25 cellular contexts compared by ENCODE assay signal in genomic region chr4:2084316-2084715, GRCh38. TPM values are rescaled to one million over a fixed set of nuclear protein-coding genes. Genes with fewer than 3 reads are reported as not detected.
DNase-seq lines count a peak whose midpoint lies in the region; ATAC-seq and TF ChIP-seq lines count a peak whose summit lies in the region.
"Had no signal": no experiment of that assay in that cellular context is flagged by ENCODE, and none has a peak within 500 bp of the region (broad histone marks: within the 10 kb centered on the region; RNA-seq: fewer than 3 reads in every experiment).

No MANE protein-coding gene starts in this region.

- in situ Hi-C loops in ACHN (cut with HindIII; ENCODE audit: low pct_ligation_motif_present, low pct_unique_long_range_greater_than_20kb, low sequenced_read_pairs), result no loop called here

- H3K9me3 ChIP-seq in DND-41 (ENCODE audit: insufficient read depth, low read length, severe bottlenecking), result no peaks in the 10 kb centered on the region
- no peaks in the 10 kb centered on the region for H3K9me3 ChIP-seq in RWPE2 (ENCODE audit: severe bottlenecking)
- peaks cover 0 to 13% (median 6%) of the 10 kb centered on the region in 8 donors for H3K9me3 ChIP-seq in spleen
- H3K9me3 ChIP-seq in CD8-positive, alpha-beta memory T cell (ENCODE audit: low read length), result no peaks in the 10 kb centered on the region
- H3K9me3 ChIP-seq: SK-N-SH, thoracic aorta had no signal

- no peaks in the 10 kb centered on the region for H3K9me3 Mint-ChIP-seq in GM23338
- peaks cover 0 to 6% (median 2%) of the 10 kb centered on the region in 5 donors for H3K9me3 Mint-ChIP-seq in CD8-positive, alpha-beta memory T cell
- H3K9me3 Mint-ChIP-seq: activated CD4-positive, alpha-beta T cell treated with anti-CD3 and anti-CD28 coated beads, Interleukin-2, amount 10 ng/mL, durations not matched to agents 24 days and 14 days; activated naive CD8-positive, alpha-beta T cell treated with anti-CD3 and anti-CD28 coated beads, Interleukin-2, amount 10 ng/mL, durations not matched to agents 7 days and 5 days; central memory CD8-positive, alpha-beta T cell had no signal

- no peak overlapping the region for H3K9ac ChIP-seq in DND-41 (ENCODE audit: low read depth, low read length)
- H3K9ac ChIP-seq: SK-N-SH had no signal

- H3K4me1 ChIP-seq in DND-41 (ENCODE audit: insufficient read depth, low read length) (no peaks in the 10 kb centered on the region), RWPE2 (ENCODE audit: insufficient read depth, poor library complexity, severe bottlenecking) (no peaks in the 10 kb centered on the region), spleen (no peaks in the 10 kb centered on the region), GM23338 (ENCODE audit: insufficient read depth) (no peaks in the 10 kb centered on the region)
- H3K4me1 ChIP-seq in CD8-positive, alpha-beta memory T cell (ENCODE audit: insufficient read depth, low read length), result no peaks in the 10 kb centered on the region

- peak; percentile 1 for DNase-seq in DND-41
- peak; percentile 48 for DNase-seq in RWPE2 (ENCODE audit: low spot score)
- peak; percentile 44 for DNase-seq in left lobe of liver (ENCODE audit: low spot score)
- peak; percentile 60 for DNase-seq in spleen
- no peak for DNase-seq in GM23338 (ENCODE audit: low spot score)
- DNase-seq in NOMO-1 treated with dmso at 0.1 percent for 144 hours (lab: John Stamatoyannopoulos, UW; ENCODE audit: unreplicated experiment), result no peak
- no peak for DNase-seq in CD8-positive, alpha-beta memory T cell
- DNase-seq in ACHN, result no peak
- DNase-seq: activated CD4-positive, alpha-beta T cell treated with anti-CD3 and anti-CD28 coated beads, Interleukin-2, amount 10 ng/mL, durations not matched to agents 24 days and 14 days; activated effector memory CD4-positive, alpha-beta T cell treated with anti-CD3 and anti-CD28 coated beads, Interleukin-2, amount 50 U/mL, for 16 hours; activated naive CD8-positive, alpha-beta T cell treated with anti-CD3 and anti-CD28 coated beads, Interleukin-2, amount 10 ng/mL, durations not matched to agents 7 days and 5 days; GOT3; KBM-7; NCI-H1694; NCI-H69; nucleus accumbens; RPMI8226; SK-N-SH; stimulated activated CD4-positive, alpha-beta T cell treated with anti-CD3 and anti-CD28 coated beads, Interleukin-4, amount 100 ng/mL, for 1 hour; stimulated activated naive B cell treated with anti-CD40 and anti-IgM and Interleukin-4, amounts not matched to agents 10 μg/mL and 1 μg/mL and 100 μg/mL, for 72 hours; T-helper 17 cell had no signal

- TF ChIP-seq POLR2A in spleen (IDR thresholded peaks at IDR 0.05), result no peak

- TF ChIP-seq CTCF in DND-41 (IDR thresholded peaks at IDR 0.05; ENCODE audit: borderline replicate concordance, extremely low read depth, low read length, poor library complexity, severe bottlenecking), result no peak
- TF ChIP-seq CTCF in RWPE2 (IDR thresholded peaks at IDR 0.05; ENCODE audit: poor library complexity, severe bottlenecking), result no peak
- no peak for TF ChIP-seq CTCF in spleen (IDR thresholded peaks at IDR 0.05 in 8 of 11, conservative IDR thresholded peaks at IDR 0.05 in 3 of 11)
- no peak for TF ChIP-seq CTCF in GM23338 (conservative IDR thresholded peaks at IDR 0.05; ENCODE audit: low read depth in 2 of 2)

- H3K4me3 ChIP-seq in DND-41 (ENCODE audit: low read depth in 1 of 2, low read length in 2 of 2) (no peak overlapping the region), RWPE2 (ENCODE audit: severe bottlenecking) (no peak overlapping the region), spleen (no peak overlapping the region), GM23338 (no peak overlapping the region)
- no peak overlapping the region for H3K4me3 ChIP-seq in CD8-positive, alpha-beta memory T cell (ENCODE audit: low read length)
- H3K4me3 ChIP-seq: thoracic aorta had no signal

- no peaks in the 10 kb centered on the region for H3K79me2 ChIP-seq in DND-41 (ENCODE audit: insufficient read depth, low read length)
- no peaks in the 10 kb centered on the region for H3K79me2 ChIP-seq in GM23338 (replicated peaks; ENCODE audit: insufficient read depth)

- 79 to 90% (median 89%) methylated on average over 11 to 13 of the region's 13 CpGs for WGBS in spleen, 5 donors

- no peaks in the 10 kb centered on the region; the same call in 2 of the 3 replicates for H3K4me1 Mint-ChIP-seq in GM23338
- H3K4me1 Mint-ChIP-seq in CD8-positive, alpha-beta memory T cell, result no peaks in the 10 kb centered on the region
- H3K4me1 Mint-ChIP-seq: activated CD4-positive, alpha-beta T cell treated with anti-CD3 and anti-CD28 coated beads, Interleukin-2, amount 10 ng/mL, durations not matched to agents 24 days and 14 days; activated naive CD8-positive, alpha-beta T cell treated with anti-CD3 and anti-CD28 coated beads, Interleukin-2, amount 10 ng/mL, durations not matched to agents 7 days and 5 days; central memory CD8-positive, alpha-beta T cell; memory B cell; stimulated activated naive B cell treated with anti-CD40 and anti-IgM and Interleukin-4, amounts not matched to agents 10 μg/mL and 1 μg/mL and 100 μg/mL, for 72 hours; T-helper 17 cell had no signal

- no peak overlapping the region for H3K4me3 Mint-ChIP-seq in GM23338
- H3K4me3 Mint-ChIP-seq in CD8-positive, alpha-beta memory T cell, result no peak overlapping the region
- H3K4me3 Mint-ChIP-seq: activated CD4-positive, alpha-beta T cell treated with anti-CD3 and anti-CD28 coated beads, Interleukin-2, amount 10 ng/mL, durations not matched to agents 24 days and 14 days; activated naive CD8-positive, alpha-beta T cell treated with anti-CD3 and anti-CD28 coated beads, Interleukin-2, amount 10 ng/mL, durations not matched to agents 7 days and 5 days; central memory CD8-positive, alpha-beta T cell; memory B cell; stimulated activated naive B cell treated with anti-CD40 and anti-IgM and Interleukin-4, amounts not matched to agents 10 μg/mL and 1 μg/mL and 100 μg/mL, for 72 hours; T-helper 17 cell had no signal

- H4K20me1 ChIP-seq in DND-41 (ENCODE audit: insufficient read depth, low read length) (peaks cover 3% of the 10 kb centered on the region; the same call in 1 of the 2 replicates), GM23338 (replicated peaks; ENCODE audit: insufficient read depth) (no peaks in the 10 kb centered on the region)

- H3K27me3 Mint-ChIP-seq in GM23338 (ENCODE audit: insufficient read depth, low read depth, poor library complexity), result peaks cover 8% of the 10 kb centered on the region
- H3K27me3 Mint-ChIP-seq in CD8-positive, alpha-beta memory T cell, result peaks cover 6 to 9% of the 10 kb centered on the region in 2 donors
- H3K27me3 Mint-ChIP-seq: central memory CD8-positive, alpha-beta T cell; T-helper 17 cell had no signal

- H3F3A ChIP-seq in GM23338 (replicated peaks; ENCODE audit: low read depth), result no peaks in the 10 kb centered on the region

- POLR2A ChIA-PET in CD8-positive, alpha-beta memory T cell (lab: Charles Lee), result no interaction called here

- no peak overlapping the region for H2AFZ ChIP-seq in DND-41 (ENCODE audit: low read depth, low read length)
- H2AFZ ChIP-seq in GM23338, result no peak overlapping the region

- intact Hi-C loops in spleen (cut with DNase I; ENCODE audit: low total_unique reads), result no loop called here

- no peaks in the 10 kb centered on the region for H3K9me2 ChIP-seq in GM23338 (ENCODE audit: insufficient read depth)
- H3K9me2 ChIP-seq: SK-N-SH had no signal

- no peaks in the 10 kb centered on the region for H3K36me3 ChIP-seq in DND-41 (ENCODE audit: insufficient read depth, low read length)
- H3K36me3 ChIP-seq in RWPE2 (ENCODE audit: low read depth), result no peaks in the 10 kb centered on the region
- no peaks in the 10 kb centered on the region for H3K36me3 ChIP-seq in spleen
- no peaks in the 10 kb centered on the region for H3K36me3 ChIP-seq in GM23338 (ENCODE audit: insufficient read depth)
- no peaks in the 10 kb centered on the region for H3K36me3 ChIP-seq in CD8-positive, alpha-beta memory T cell (ENCODE audit: insufficient read depth, low read length)
- H3K36me3 ChIP-seq: thoracic aorta had no signal

- H3K4me2 ChIP-seq in DND-41 (ENCODE audit: insufficient read depth, low read length), result no peak overlapping the region
- no peak overlapping the region for H3K4me2 ChIP-seq in GM23338
- H3K4me2 ChIP-seq: SK-N-SH had no signal

- no peak overlapping the region for H3K27ac Mint-ChIP-seq in GM23338
- H3K27ac Mint-ChIP-seq in CD8-positive, alpha-beta memory T cell, result no peak overlapping the region
- H3K27ac Mint-ChIP-seq: activated CD4-positive, alpha-beta T cell treated with anti-CD3 and anti-CD28 coated beads, Interleukin-2, amount 10 ng/mL, durations not matched to agents 24 days and 14 days; activated naive CD8-positive, alpha-beta T cell treated with anti-CD3 and anti-CD28 coated beads, Interleukin-2, amount 10 ng/mL, durations not matched to agents 7 days and 5 days; memory B cell; stimulated activated naive B cell treated with anti-CD40 and anti-IgM and Interleukin-4, amounts not matched to agents 10 μg/mL and 1 μg/mL and 100 μg/mL, for 72 hours had no signal

- no peaks in the 10 kb centered on the region; the same call in 2 of the 3 replicates for H3K36me3 Mint-ChIP-seq in GM23338 (ENCODE audit: low read depth)
- peaks cover 0 to 4% (median 1%) of the 10 kb centered on the region in 3 donors for H3K36me3 Mint-ChIP-seq in CD8-positive, alpha-beta memory T cell
- H3K36me3 Mint-ChIP-seq: activated naive CD8-positive, alpha-beta T cell treated with anti-CD3 and anti-CD28 coated beads, Interleukin-2, amount 10 ng/mL, durations not matched to agents 7 days and 5 days; memory B cell; stimulated activated naive B cell treated with anti-CD40 and anti-IgM and Interleukin-4, amounts not matched to agents 10 μg/mL and 1 μg/mL and 100 μg/mL, for 72 hours had no signal

- H3K27ac ChIP-seq in DND-41 (ENCODE audit: low read length) (no peak overlapping the region), RWPE2 (ENCODE audit: poor library complexity, severe bottlenecking) (no peak overlapping the region), spleen (no peak overlapping the region), GM23338 (ENCODE audit: low read depth) (no peak overlapping the region)
- no peak overlapping the region for H3K27ac ChIP-seq in CD8-positive, alpha-beta memory T cell (ENCODE audit: low read depth, low read length)
- H3K27ac ChIP-seq: thoracic aorta had no signal

- ATAC-seq in DND-41 (ENCODE audit: insufficient read depth, low read depth) (no peak), RWPE2 (ENCODE audit: low read depth) (no peak), left lobe of liver (no peak), GM23338 (no peak)
- ATAC-seq: stimulated activated naive B cell treated with anti-CD40 and anti-IgM and Interleukin-4, amounts not matched to agents 10 μg/mL and 1 μg/mL and 100 μg/mL, for 72 hours; T-helper 17 cell had no signal

- CTCF ChIA-PET in CD8-positive, alpha-beta memory T cell (lab: Charles Lee), result no interaction called here

- H3K27me3 ChIP-seq in DND-41 (ENCODE audit: insufficient read depth, low read length, poor library complexity), result peaks cover 5% of the 10 kb centered on the region
- H3K27me3 ChIP-seq in RWPE2 (ENCODE audit: insufficient read depth, poor library complexity, severe bottlenecking), result no peaks in the 10 kb centered on the region
- H3K27me3 ChIP-seq in spleen (replicated peaks in 1 of 7), result no peaks in the 10 kb centered on the region
- no peaks in the 10 kb centered on the region for H3K27me3 ChIP-seq in GM23338 (ENCODE audit: insufficient read depth)
- no peaks in the 10 kb centered on the region for H3K27me3 ChIP-seq in CD8-positive, alpha-beta memory T cell (ENCODE audit: insufficient read depth, low read length, poor library complexity, severe bottlenecking)

RNA-seq across cellular contexts. Expression of gene NAT8L, which starts 25.2 kb away (rescaled TPM):
- total RNA-seq in left lobe of liver, result 0.05 TPM
- 1 to 10 TPM in 4 of 7 donors, under 1 TPM in 3; 0.50 to 3.1 (median 1.3) TPM for total RNA-seq in spleen
- under 1 TPM; 0.13 to 0.80 (median 0.29) TPM for polyA plus RNA-seq in spleen
- 7.7 and 9.7 TPM in 2 replicates for total RNA-seq in GM23338 (2014; rRNA removed; shearing (Covaris generic))
- 1.6 and 1.7 TPM in 2 replicates for polyA plus RNA-seq in GM23338 (2016; fragmentation: Nextera tagmentation; extraction: Ambion mirVana)
- total RNA-seq in CD8-positive, alpha-beta memory T cell, result under 1 TPM; 0.42 to 0.55 TPM
- polyA plus RNA-seq in CD8-positive, alpha-beta memory T cell, result not detected
- total RNA-seq: HT-29, T-helper 17 cell had no signal

Comparison
In these comparisons a context has a peak if more than half of its experiments do, and no peak if none do; other contexts are left out.
1. DNase-seq: peak in DND-41 (single experiment), RWPE2 (single experiment), left lobe of liver (single experiment) and spleen (single experiment); none in GM23338 (single experiment), NOMO-1 treated with dmso at 0.1 percent for 144 hours (single experiment), CD8-positive, alpha-beta memory T cell (0 of 5) and ACHN (single experiment).